1 cellular context compared by ENCODE assay signal in the genomic region with DNA sequence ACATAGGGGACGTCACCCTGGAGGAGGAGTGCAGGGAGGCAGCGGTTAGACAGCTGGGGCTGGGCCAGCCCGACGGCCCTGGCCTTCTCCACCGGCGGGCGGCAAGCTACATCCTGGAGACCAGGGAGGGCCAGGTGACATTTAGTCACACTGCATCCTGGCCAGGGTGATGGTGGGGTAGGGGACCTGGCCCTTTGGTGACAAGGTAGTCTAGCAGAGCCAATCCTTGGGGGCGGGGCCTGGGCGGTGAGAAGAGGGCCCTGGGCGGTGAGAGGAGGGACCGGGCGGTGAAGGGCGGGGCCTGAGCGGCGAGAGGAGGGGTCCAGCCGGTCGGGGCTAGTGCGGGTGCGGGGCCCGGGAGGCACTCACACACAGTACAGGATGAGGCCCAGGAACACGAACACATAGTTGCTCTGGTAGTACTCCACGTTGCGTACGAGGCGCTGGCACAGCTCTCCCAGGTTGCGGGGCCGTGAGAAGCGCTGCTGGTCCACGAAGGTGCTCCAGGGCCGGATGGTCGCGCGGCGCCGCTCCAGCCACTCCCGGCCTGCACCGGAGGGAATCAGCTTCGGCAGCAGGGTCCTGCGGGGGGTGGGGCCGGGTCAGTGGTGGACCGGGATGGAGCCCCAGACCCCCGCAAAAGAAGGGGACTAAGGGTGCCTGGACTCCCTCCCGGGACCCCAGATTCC.
TF ChIP-seq lines count a peak whose summit lies in the region.

No MANE protein-coding gene starts in this region.

TF ChIP-seq in K562, 482 proteins besides CTCF, POLR2A, EP300 and RAD21:
- 0 out of 2 replicates have a peak, but pooled peaks have one; percentile 21 for TF ChIP-seq ZNF511 (CRISPR knock-in tag; IDR thresholded peaks at IDR 0.05)
- no peak for TF ChIP-seq ETS1 (conservative IDR thresholded peaks at IDR 0.05; ENCODE audit: control insufficient read depth, low read depth, low read length)
- peak; percentile 84; the same call in 1 of the 2 replicates for TF ChIP-seq ZFX (CRISPR knock-in tag; IDR thresholded peaks at IDR 0.05)
- TF ChIP-seq POLR2B (IDR thresholded peaks at IDR 0.05; ENCODE audit: low read depth, partially characterized antibody) = peak; percentile 47
- peak; percentile 46 for TF ChIP-seq SMAD1 (IDR thresholded peaks at IDR 0.05; ENCODE audit: low read depth, low read length, partially characterized antibody)
- peak; percentile 67; the same call in 1 of the 2 replicates for TF ChIP-seq NCOA6 (IDR thresholded peaks at IDR 0.05)
- no peak for TF ChIP-seq ZNF444 (CRISPR knock-in tag; IDR thresholded peaks at IDR 0.05)
- TF ChIP-seq ASH1L (IDR thresholded peaks at IDR 0.05; ENCODE audit: borderline replicate concordance, low read depth, partially characterized antibody) = no peak
- TF ChIP-seq ZBTB7A (IDR thresholded peaks at IDR 0.05; ENCODE audit: borderline replicate concordance, control insufficient read depth, low read depth, low read length) = peak; percentile 56; the same call in 1 of the 2 replicates
- TF ChIP-seq TEAD2 (tag; IDR thresholded peaks at IDR 0.05) = no peak
- no peak for TF ChIP-seq MYBL2 (IDR thresholded peaks at IDR 0.05; ENCODE audit: low read depth)
- TF ChIP-seq MYBL2 (CRISPR knock-in tag; IDR thresholded peaks at IDR 0.05; ENCODE audit: borderline replicate concordance) = 0 out of 2 replicates have a peak, but pooled peaks have one; percentile 20
- TF ChIP-seq SRF (CRISPR knock-in tag; IDR thresholded peaks at IDR 0.05) = peak in 1 of 2 experiments; percentile 14; a peak in 1 of 4 replicates
- no peak for TF ChIP-seq BRCA1 (IDR thresholded peaks at IDR 0.05)
- 0 out of 2 replicates have a peak, but pooled peaks have one; percentile 52 for TF ChIP-seq BRCA1 (CRISPR knock-in tag; IDR thresholded peaks at IDR 0.05)
- peak; percentile 71 for TF ChIP-seq POLR2G (IDR thresholded peaks at IDR 0.05; ENCODE audit: low read depth, low read length)
- peak; percentile 73 for TF ChIP-seq ZNF263 (CRISPR knock-in tag; IDR thresholded peaks at IDR 0.05; ENCODE audit: borderline replicate concordance)
- TF ChIP-seq STAG1 (CRISPR knock-in tag; IDR thresholded peaks at IDR 0.05; ENCODE audit: borderline replicate concordance) = peak; percentile 31; the same call in 1 of the 2 replicates
- 0 out of 2 replicates have a peak, but pooled peaks have one; percentile 37 for TF ChIP-seq MAX (CRISPR knock-in tag; IDR thresholded peaks at IDR 0.05)
- TF ChIP-seq PHF8 (IDR thresholded peaks at IDR 0.05; ENCODE audit: borderline replicate concordance, low read length) = peak; percentile 72; the same call in 1 of the 2 replicates
- TF ChIP-seq NFIC (IDR thresholded peaks at IDR 0.05) = peak; percentile 30; the same call in 1 of the 2 replicates
- 0 out of 2 replicates have a peak, but pooled peaks have one; percentile 56 for TF ChIP-seq ZNF740 (CRISPR knock-in tag; IDR thresholded peaks at IDR 0.05)
- TF ChIP-seq ZNF740 (tag; IDR thresholded peaks at IDR 0.05) = no peak
- peak in 1 of 2 experiments; percentile 23; a peak in 2 of 4 replicates for TF ChIP-seq MAZ (CRISPR knock-in tag; conservative IDR thresholded peaks at IDR 0.05 in 1 of 2, IDR thresholded peaks at IDR 0.05 in 1 of 2)
- TF ChIP-seq STAT6 (CRISPR knock-in tag; IDR thresholded peaks at IDR 0.05) = no peak
- peak; percentile 55 for TF ChIP-seq HNRNPLL (IDR thresholded peaks at IDR 0.05; ENCODE audit: low read depth, low read length, poor library complexity, severe bottlenecking)
- no peak for TF ChIP-seq ZNF217 (CRISPR knock-in tag; IDR thresholded peaks at IDR 0.05)
- TF ChIP-seq MYC (IDR thresholded peaks at IDR 0.05; ENCODE audit: low read depth, low read length) = 0 out of 2 replicates have a peak, but pooled peaks have one; percentile 25
- no peak for TF ChIP-seq MYC (CRISPR knock-in tag; IDR thresholded peaks at IDR 0.05; ENCODE audit: borderline replicate concordance, low read depth)
- no peak for TF ChIP-seq BHLHE40 (IDR thresholded peaks at IDR 0.05; ENCODE audit: low read length)
- TF ChIP-seq RBBP5 (IDR thresholded peaks at IDR 0.05; ENCODE audit: borderline replicate concordance, insufficient read depth, low read length, poor library complexity, severe bottlenecking) = peak; percentile 20
- TF ChIP-seq CEBPG (CRISPR knock-in tag; IDR thresholded peaks at IDR 0.05) = 0 out of 2 replicates have a peak, but pooled peaks have one; percentile 10
- no peak for TF ChIP-seq CEBPG (tag; conservative IDR thresholded peaks at IDR 0.05 in 1 of 2, IDR thresholded peaks at IDR 0.05 in 1 of 2)
- 0 out of 2 replicates have a peak, but pooled peaks have one; percentile 12 for TF ChIP-seq KAT7 (CRISPR knock-in tag; IDR thresholded peaks at IDR 0.05; ENCODE audit: borderline replicate concordance)
- TF ChIP-seq HDAC1 (IDR thresholded peaks at IDR 0.05) = 0 out of 4 replicates have a peak, but pooled peaks of 1 of the 2 experiments have one; percentile 8
- TF ChIP-seq SMARCB1 (IDR thresholded peaks at IDR 0.05; ENCODE audit: insufficient read length, low read depth) = no peak
- peak; percentile 54; the same call in 1 of the 2 replicates for TF ChIP-seq SUPT5H (IDR thresholded peaks at IDR 0.05)
- TF ChIP-seq TEAD1 (CRISPR knock-in tag; IDR thresholded peaks at IDR 0.05) = 0 out of 4 replicates have a peak, but pooled peaks of 1 of the 2 experiments have one; percentile 58
- TF ChIP-seq SAP30 (IDR thresholded peaks at IDR 0.05; ENCODE audit: borderline replicate concordance, insufficient read depth, low read depth, low read length, poor library complexity, severe bottlenecking) = peak; percentile 36
- TF ChIP-seq RBFOX2 (IDR thresholded peaks at IDR 0.05; ENCODE audit: low read depth, low read length) = peak; percentile 75
- TF ChIP-seq JUN (IDR thresholded peaks at IDR 0.05; ENCODE audit: borderline replicate concordance, low read depth, low read length) = no peak
- 0 out of 2 replicates have a peak, but pooled peaks have one; percentile 38 for TF ChIP-seq JUN (CRISPR knock-in tag; IDR thresholded peaks at IDR 0.05; ENCODE audit: borderline replicate concordance)
- 0 out of 2 replicates have a peak, but pooled peaks have one; percentile 12 for TF ChIP-seq TOE1 (IDR thresholded peaks at IDR 0.05; ENCODE audit: borderline replicate concordance)
- no peak for TF ChIP-seq TOE1 (CRISPR knock-in tag; IDR thresholded peaks at IDR 0.05; ENCODE audit: borderline replicate concordance, low read depth)
- TF ChIP-seq TFAP4 (CRISPR knock-in tag; IDR thresholded peaks at IDR 0.05; ENCODE audit: borderline replicate concordance) = peak; percentile 91; the same call in 1 of the 2 replicates
- TF ChIP-seq ZBTB1 (CRISPR knock-in tag; IDR thresholded peaks at IDR 0.05; ENCODE audit: borderline replicate concordance, low read depth) = 0 out of 2 replicates have a peak, but pooled peaks have one; percentile 15
